ENCODE assay signal across 8 cellular contexts in genomic region chr5:77211013-77211690, GRCh38. TPM values are rescaled to one million over a fixed set of nuclear protein-coding genes. Genes with fewer than 3 reads are reported as not detected.
DNase-seq lines count a peak whose midpoint lies in the region; ATAC-seq, FAIRE-seq and TF ChIP-seq lines count a peak whose summit lies in the region.

No MANE protein-coding gene starts in this region.

- POLR2A ChIA-PET in PC-3 (lab: Charles Lee; ENCODE audit: unreplicated experiment) = no interaction called here

- H3K79me2 ChIP-seq in PC-3 (ENCODE audit: low read length) = no peaks in the 10 kb centered on the region

- H3K9me2 ChIP-seq in PC-3 (replicated peaks; ENCODE audit: low read length) = no peaks in the 10 kb centered on the region

- H3K4me3 ChIP-seq in GM08714 (ENCODE audit: low read length) (peak overlapping the region; percentile 70; the same call in 1 of the 2 replicates), PC-3 (ENCODE audit: low read length) (peak overlapping the region; percentile 75), fibroblast of villous mesenchyme (ENCODE audit: low read depth, low read length) (peak overlapping the region; percentile 44)

- H4K20me1 ChIP-seq in PC-3 (ENCODE audit: low read length) = no peaks in the 10 kb centered on the region

- H3K9ac ChIP-seq in PC-3 (ENCODE audit: low read length) = no peak overlapping the region

- no peaks in the 10 kb centered on the region for H3K36me3 ChIP-seq in PC-3 (ENCODE audit: low read depth, low read length)

- H3K4me2 ChIP-seq in PC-3 (ENCODE audit: low read length) = peak overlapping the region; percentile 92

- no peaks in the 10 kb centered on the region for H3F3A ChIP-seq in PC-3 (ENCODE audit: low read length, unreplicated experiment)

- H3K9me3 ChIP-seq in PC-3 (ENCODE audit: low read length) = no peaks in the 10 kb centered on the region

- no peak for FAIRE-seq in GM19239 (lab: Jason Lieb, UNC)

- intact Hi-C loops in PC-3 (cut with micrococcal nuclease) = loop anchor here (5.0 kb wide), 1 partner anchor 281 kb away; the partner anchor contains the start of gene WDR41

- CTCF ChIA-PET in PC-3 (lab: Charles Lee) = no interaction called here

- DNase-seq in PC-3 (peak; percentile 63), fibroblast of villous mesenchyme (ENCODE audit: low read depth) (no peak), renal cortical epithelial cell (ENCODE audit: low read depth) (peak; percentile 8), AG08396 (ENCODE audit: low spot score) (no peak), GM19239 (ENCODE audit: insufficient read length, low spot score) (no peak), H4 (ENCODE audit: low spot score) (no peak)
- no peak for DNase-seq in activated effector memory CD4-positive, alpha-beta T cell treated with anti-CD3 and anti-CD28 coated beads, Interleukin-2, amount 50 U/mL, for 16 hours

- peak; percentile 95 for ATAC-seq in PC-3

- peaks cover 22% of the 10 kb centered on the region for H3K27me3 ChIP-seq in PC-3 (ENCODE audit: low read length)

- BruUV-seq in PC-3 (replicated peaks; lab: Mats Ljungman, UMichigan) = no TSS peak

- no peak for TF ChIP-seq CTCF in PC-3 (conservative IDR thresholded peaks at IDR 0.05; ENCODE audit: low read depth, low read length)
- no peak for TF ChIP-seq CTCF in fibroblast of villous mesenchyme (IDR thresholded peaks at IDR 0.05; ENCODE audit: insufficient read depth, low read depth, low read length)

- no peak overlapping the region for H3K27ac ChIP-seq in PC-3 (ENCODE audit: low read length)

- H3K4me1 ChIP-seq in PC-3 (ENCODE audit: insufficient read depth, low read length) = peaks cover 4% of the 10 kb centered on the region; the same call in 1 of the 2 replicates

- peak overlapping the region; percentile 74 for H2AFZ ChIP-seq in PC-3 (ENCODE audit: low read length)

RNA-seq across cellular contexts. Expression of gene PDE8B, which starts 0.7 kb away (rescaled TPM):
- total RNA-seq in PC-3 (2014; rRNA removed) (0.12 TPM in 1 of 2 replicates, not detected in the other), fibroblast of villous mesenchyme (0.64 and 6.0 TPM in 2 replicates), renal cortical epithelial cell (0.05 TPM in 1 of 2 replicates, not detected in the other)
- total RNA-seq in H4 (2014; rRNA removed; shearing (Covaris generic)) = 0.19 TPM in 1 of 2 replicates, not detected in the other

Comparison
In these comparisons a context has a peak if more than half of its experiments do, and no peak if none do; other contexts are left out.
1. DNase-seq: peak in PC-3 (single experiment) and renal cortical epithelial cell (single experiment); none in fibroblast of villous mesenchyme (single experiment), AG08396 (single experiment), activated effector memory CD4-positive, alpha-beta T cell treated with anti-CD3 and anti-CD28 coated beads, Interleukin-2, amount 50 U/mL, for 16 hours (single experiment), GM19239 (single experiment) and H4 (single experiment).
2. Peak in every context shown above with its lines, with median percentiles within 50 percentile points of each other: H3K4me3 ChIP-seq.